In genomic region chr14:22822619-22823551, GRCh38 we compare ENCODE assay signal across 8 cellular contexts. TPM values are rescaled to one million over a fixed set of nuclear protein-coding genes. Genes with fewer than 3 reads are reported as not detected.
DNase-seq lines count a peak whose midpoint lies in the region; ATAC-seq and TF ChIP-seq lines count a peak whose summit lies in the region.

No MANE protein-coding gene starts in this region.

- peaks cover 35% of the 10 kb centered on the region for H3K4me1 Mint-ChIP-seq in activated CD4-positive, alpha-beta T cell treated with anti-CD3 and anti-CD28 coated beads, Interleukin-2, amount 10 ng/mL, durations not matched to agents 7 days and 5 days

- intact Hi-C loops in dorsolateral prefrontal cortex (cut with DNase I) (loop anchor here (2.0 to 10.0 kb wide), 2 partner anchors 30 to 238 kb away; partner anchors contain the start of gene DAD1 (in 1 of the 2)), lower lobe of right lung (cut with DNase I) (no loop called here)

- POLR2A ChIA-PET in activated CD4-positive, alpha-beta T cell treated with anti-CD3 and anti-CD28 coated beads, Interleukin-2, amount 10 ng/mL, durations not matched to agents 7 days and 5 days (lab: Charles Lee): interaction anchor here (0.6 to 1.5 kb wide), 4 partner anchors 30 to 143 kb away, joined by 3 to 4 read pairs (median 3); no protein-coding TSS in a partner anchor

- TF ChIP-seq CTCF in dorsolateral prefrontal cortex (IDR thresholded peaks at IDR 0.05 in 54 of 56, conservative IDR thresholded peaks at IDR 0.05 in 2 of 56; ENCODE audit: low read depth in 1 of 56, partially characterized antibody in 56 of 56) (peak; percentile 36 to 97 (median 82)), lower lobe of right lung (IDR thresholded peaks at IDR 0.05) (peak; percentile 88)

- H3K9me3 ChIP-seq in MG63: no peaks in the 10 kb centered on the region
- H3K9me3 ChIP-seq in lower lobe of right lung: no peaks in the 10 kb centered on the region

- no peaks in the 10 kb centered on the region for H3K36me3 ChIP-seq in MG63
- H3K36me3 ChIP-seq in lower lobe of right lung: no peaks in the 10 kb centered on the region

- H3K27me3 ChIP-seq in MG63 (no peaks in the 10 kb centered on the region), dorsolateral prefrontal cortex (peaks cover 0 to 22% (median 0%) of the 10 kb centered on the region in 45 donors), lower lobe of right lung (ENCODE audit: low read depth) (no peaks in the 10 kb centered on the region)

- no peak overlapping the region for H3K27ac Mint-ChIP-seq in activated CD4-positive, alpha-beta T cell treated with anti-CD3 and anti-CD28 coated beads, Interleukin-2, amount 10 ng/mL, durations not matched to agents 7 days and 5 days

- H3K36me3 Mint-ChIP-seq in activated CD4-positive, alpha-beta T cell treated with anti-CD3 and anti-CD28 coated beads, Interleukin-2, amount 10 ng/mL, durations not matched to agents 7 days and 5 days (ENCODE audit: low read depth): no peaks in the 10 kb centered on the region

- CTCF ChIA-PET in activated CD4-positive, alpha-beta T cell treated with anti-CD3 and anti-CD28 coated beads, Interleukin-2, amount 10 ng/mL, durations not matched to agents 7 days and 5 days (lab: Charles Lee): interaction anchor here (0.6 to 10.6 kb wide), 29 partner anchors 8 to 266 kb away, joined by 3 to 91 read pairs (median 5); partner anchors contain the start of genes MMP14, OXA1L, RBM23 and REM2

- H3K4me3 ChIP-seq in MG63 (no peak overlapping the region), dorsolateral prefrontal cortex (peak overlapping the region; percentile 5 to 71 (median 48)), lower lobe of right lung (peak overlapping the region; percentile 52)

- peak overlapping the region; percentile 37 for H3K4me3 Mint-ChIP-seq in activated CD4-positive, alpha-beta T cell treated with anti-CD3 and anti-CD28 coated beads, Interleukin-2, amount 10 ng/mL, durations not matched to agents 7 days and 5 days

- H3K27ac ChIP-seq in dorsolateral prefrontal cortex (peak overlapping the region in 12 of 59 donors; percentile 12 to 52 (median 40)), lower lobe of right lung (peak overlapping the region; percentile 66)

- ATAC-seq in GM21360 (IDR thresholded peaks at IDR 0.05; ENCODE audit: unreplicated experiment): peak; percentile 45
- peak; percentile 76 to 77 for ATAC-seq in lower lobe of right lung

- H3K27me3 Mint-ChIP-seq in activated CD4-positive, alpha-beta T cell treated with anti-CD3 and anti-CD28 coated beads, Interleukin-2, amount 10 ng/mL, durations not matched to agents 7 days and 5 days: peaks cover 17% of the 10 kb centered on the region

- peak; percentile 42 for DNase-seq in COLO829 (ENCODE audit: low spot score)
- peak; percentile 79 for DNase-seq in MG63
- DNase-seq in activated CD4-positive, alpha-beta T cell treated with anti-CD3 and anti-CD28 coated beads, Interleukin-2, amount 10 ng/mL, durations not matched to agents 7 days and 5 days: peak; percentile 60
- DNase-seq in dorsolateral prefrontal cortex: peak in 9 of 10 donors; percentile 42 to 80 (median 58)
- peak; percentile 80 for DNase-seq in lower lobe of right lung
- DNase-seq in stimulated activated CD4-positive, alpha-beta T cell treated with anti-CD3 and anti-CD28 coated beads, TNF-alpha, amount 100 ng/mL, for 24 hours (ENCODE audit: low read depth in 3 of 3): peak; percentile 36 to 67 (median 50)
- no peak for DNase-seq in NCI-H1105 (lab: John Stamatoyannopoulos, UW)

- no peaks in the 10 kb centered on the region for H3K9me3 Mint-ChIP-seq in activated CD4-positive, alpha-beta T cell treated with anti-CD3 and anti-CD28 coated beads, Interleukin-2, amount 10 ng/mL, durations not matched to agents 7 days and 5 days

- H3K4me1 ChIP-seq in lower lobe of right lung: peaks cover 40% of the 10 kb centered on the region

RNA-seq across cellular contexts. Expression of gene MRPL52, which starts 6.8 kb away (rescaled TPM):
- 22.1 and 92.8 TPM in 2 replicates for total RNA-seq in MG63 (2014; rRNA removed; shearing (Covaris generic); ENCODE audit: low replicate concordance)
- 100 to 1,000 TPM; 101 to 112 TPM for total RNA-seq in activated CD4-positive, alpha-beta T cell treated with anti-CD3 and anti-CD28 coated beads, Interleukin-2, amount 10 ng/mL, durations not matched to agents 7 days and 5 days
- total RNA-seq in dorsolateral prefrontal cortex (10 to 100 TPM; 37.4 to 83.2 (median 56.3) TPM), lower lobe of right lung (65.2 TPM)

RNA-seq across cellular contexts. Expression of gene SLC7A7, which starts 7.7 kb away (rescaled TPM):
- 4.0 TPM in 1 of 2 replicates, not detected in the other for total RNA-seq in MG63 (2014; rRNA removed; shearing (Covaris generic); ENCODE audit: low replicate concordance)
- total RNA-seq in activated CD4-positive, alpha-beta T cell treated with anti-CD3 and anti-CD28 coated beads, Interleukin-2, amount 10 ng/mL, durations not matched to agents 7 days and 5 days: under 1 TPM; 0.25 to 0.69 TPM
- total RNA-seq in dorsolateral prefrontal cortex (10 to 100 TPM in 4 of 120 experiments, 1 to 10 TPM in 115, under 1 TPM in 1; 1.00 to 12.6 (median 3.5) TPM), lower lobe of right lung (157 TPM)

RNA-seq across cellular contexts. Expression of gene MMP14, which starts 13.5 kb away (rescaled TPM):
- total RNA-seq in MG63 (2014; rRNA removed; shearing (Covaris generic); ENCODE audit: low replicate concordance): 85.2 and 124 TPM in 2 replicates
- 1 to 10 TPM; 1.8 to 2.1 TPM for total RNA-seq in activated CD4-positive, alpha-beta T cell treated with anti-CD3 and anti-CD28 coated beads, Interleukin-2, amount 10 ng/mL, durations not matched to agents 7 days and 5 days
- total RNA-seq in dorsolateral prefrontal cortex (10 to 100 TPM in 49 of 120 experiments, 1 to 10 TPM in 71; 2.9 to 29.5 (median 9.1) TPM), lower lobe of right lung (124 TPM)

RNA-seq across cellular contexts. Expression of gene LRP10, which starts 48.7 kb away (rescaled TPM):
- total RNA-seq in MG63 (2014; rRNA removed; shearing (Covaris generic); ENCODE audit: low replicate concordance): 6.4 and 21.9 TPM in 2 replicates
- total RNA-seq in activated CD4-positive, alpha-beta T cell treated with anti-CD3 and anti-CD28 coated beads, Interleukin-2, amount 10 ng/mL, durations not matched to agents 7 days and 5 days: 10 to 100 TPM; 60.0 to 63.5 TPM
- total RNA-seq in dorsolateral prefrontal cortex (10 to 100 TPM; 15.6 to 75.0 (median 31.2) TPM), lower lobe of right lung (134 TPM)

RNA-seq across cellular contexts. Expression of gene OXA1L, which starts 56.4 kb away (rescaled TPM):
- total RNA-seq in MG63 (2014; rRNA removed; shearing (Covaris generic); ENCODE audit: low replicate concordance): 47.3 and 67.5 TPM in 2 replicates
- total RNA-seq in activated CD4-positive, alpha-beta T cell treated with anti-CD3 and anti-CD28 coated beads, Interleukin-2, amount 10 ng/mL, durations not matched to agents 7 days and 5 days: 100 to 1,000 TPM; 122 to 141 TPM
- total RNA-seq in dorsolateral prefrontal cortex (10 to 100 TPM; 33.8 to 82.0 (median 55.8) TPM), lower lobe of right lung (115 TPM)

Comparison
In these comparisons a context has a peak if more than half of its experiments do, and no peak if none do; other contexts are left out.
1. RNA of gene SLC7A7, which starts 7.7 kb away (total RNA-seq): 157 TPM in lower lobe of right lung (single experiment); 4.0 TPM in MG63, 1.00 to 12.6 TPM in dorsolateral prefrontal cortex and 0.25 to 0.69 TPM in activated CD4-positive, alpha-beta T cell treated with anti-CD3 and anti-CD28 coated beads, Interleukin-2, amount 10 ng/mL, durations not matched to agents 7 days and 5 days; every median in the first group is over 10 times any median in the second.